Comparison of ENCODE assay signal across 9 cellular contexts in genomic region chr6:134640975-134641429, GRCh38.
DNase-seq lines count a peak whose midpoint lies in the region; ATAC-seq and TF ChIP-seq lines count a peak whose summit lies in the region.
"Had no signal": no experiment of that assay in that cellular context is flagged by ENCODE, and none has a peak within 500 bp of the region (broad histone marks: within the 10 kb centered on the region; RNA-seq: fewer than 3 reads in every experiment).

No MANE protein-coding gene starts in this region.

- no peaks in the 10 kb centered on the region for H3K27me3 Mint-ChIP-seq in naive B cell

- H3K9ac ChIP-seq in OCI-LY1 (ENCODE audit: low read length): no peak overlapping the region

- no peaks in the 10 kb centered on the region for H4K20me1 ChIP-seq in OCI-LY1 (ENCODE audit: insufficient read depth, low read length)

- H3K36me3 ChIP-seq in OCI-LY1 (ENCODE audit: insufficient read depth, low read length): no peaks in the 10 kb centered on the region

- no peak overlapping the region for H3K4me2 ChIP-seq in OCI-LY1 (ENCODE audit: low read length)

- no peaks in the 10 kb centered on the region for H3K4me1 ChIP-seq in OCI-LY1 (ENCODE audit: insufficient read depth, low read length, severe bottlenecking)

- H3K9me3 Mint-ChIP-seq in naive B cell: no peaks in the 10 kb centered on the region
- H3K9me3 Mint-ChIP-seq: T-helper 1 cell treated with Interleukin-12 subunit alpha and Interleukin-12 subunit beta and Interleukin-4 antibody, amounts not matched to agents 30 μg/mL and 1 μg/mL, for 36 hours had no signal

- no peaks in the 10 kb centered on the region for H3K9me3 ChIP-seq in OCI-LY1 (ENCODE audit: low read length)

- no peak overlapping the region for H3K27ac ChIP-seq in OCI-LY1 (ENCODE audit: low read depth, low read length, poor library complexity, severe bottlenecking)

- no peak overlapping the region for H3K4me3 ChIP-seq in OCI-LY1 (ENCODE audit: low read depth, low read length, poor library complexity, severe bottlenecking)
- H3K4me3 ChIP-seq in epithelial cell of proximal tubule (ENCODE audit: low read depth, low read length): no peak overlapping the region

- no peak overlapping the region for H3K4me3 Mint-ChIP-seq in naive B cell
- H3K4me3 Mint-ChIP-seq: T-helper 1 cell treated with Interleukin-12 subunit alpha and Interleukin-12 subunit beta and Interleukin-4 antibody, amounts not matched to agents 30 μg/mL and 1 μg/mL, for 36 hours had no signal

- DNase-seq in CD1c-positive myeloid dendritic cell (ENCODE audit: extremely low spot score) (peak; percentile 96), epithelial cell of proximal tubule (ENCODE audit: low read depth) (peak; percentile 81), naive B cell (peak; percentile 71)
- DNase-seq in activated CD8-positive, alpha-beta memory T cell treated with anti-CD3 and anti-CD28 coated beads, Interleukin-2, amount 50 U/mL, for 48 hours: peak; percentile 70
- DNase-seq in stimulated activated CD8-positive, alpha-beta memory T cell treated with anti-CD3 and anti-CD28 coated beads, Interleukin-7, amount 100 ng/mL, for 24 hours (ENCODE audit: low read depth): peak; percentile 48

- H3K9me2 ChIP-seq in OCI-LY1 (ENCODE audit: low read depth, low read length): no peaks in the 10 kb centered on the region

- TF ChIP-seq CTCF in OCI-LY1 (IDR thresholded peaks at IDR 0.05; ENCODE audit: low read length): peak; percentile 95
- TF ChIP-seq CTCF in epithelial cell of proximal tubule (conservative IDR thresholded peaks at IDR 0.05; ENCODE audit: low read depth, low read length): peak; percentile 95

- H3F3A ChIP-seq in OCI-LY1 (ENCODE audit: insufficient read depth, low read length): no peaks in the 10 kb centered on the region

- H3K27me3 ChIP-seq in OCI-LY1 (ENCODE audit: insufficient read depth, low read length): no peaks in the 10 kb centered on the region

- no peaks in the 10 kb centered on the region for H3K36me3 Mint-ChIP-seq in naive B cell

- H3K4me1 Mint-ChIP-seq in naive B cell: peaks cover 6 to 19% (median 18%) of the 10 kb centered on the region in 3 donors

- no peak overlapping the region for H3K27ac Mint-ChIP-seq in naive B cell
- H3K27ac Mint-ChIP-seq: T-helper 1 cell treated with Interleukin-12 subunit alpha and Interleukin-12 subunit beta and Interleukin-4 antibody, amounts not matched to agents 30 μg/mL and 1 μg/mL, for 36 hours had no signal

- no peaks in the 10 kb centered on the region for H3K79me2 ChIP-seq in OCI-LY1 (ENCODE audit: insufficient read depth, low read length)

- ATAC-seq in GM19397 (IDR thresholded peaks at IDR 0.05; ENCODE audit: unreplicated experiment) (peak; percentile 78), HG03571 (IDR thresholded peaks at IDR 0.05; ENCODE audit: unreplicated experiment) (peak; percentile 86), naive B cell (ENCODE audit: low read depth in 2 of 2) (peak; percentile 73 to 85)

- H2AFZ ChIP-seq in OCI-LY1 (ENCODE audit: low read length): no peak overlapping the region
